ENCODE assay signal across 8 cellular contexts in genomic region chr7:33130184-33130583, GRCh38. TPM values are rescaled to one million over a fixed set of nuclear protein-coding genes. Genes with fewer than 3 reads are reported as not detected.
DNase-seq lines count a peak whose midpoint lies in the region; ATAC-seq, FAIRE-seq and TF ChIP-seq lines count a peak whose summit lies in the region.

No MANE protein-coding gene starts in this region.

- peak overlapping the region; percentile 92 for H3K27ac Mint-ChIP-seq in central memory CD8-positive, alpha-beta T cell (ENCODE audit: low read depth)
- H3K27ac Mint-ChIP-seq in naive thymus-derived CD8-positive, alpha-beta T cell = peak overlapping the region; percentile 80 to 97 (median 95)

- DNase-seq in BJ (ENCODE audit: low read depth) (no peak), NCI-H1930 (lab: John Stamatoyannopoulos, UW) (no peak), GM19240 (ENCODE audit: insufficient read length, low spot score) (no peak), foreskin melanocyte (no peak), urothelium cell line (ENCODE audit: low spot score) (no peak)
- DNase-seq in central memory CD8-positive, alpha-beta T cell (ENCODE audit: low spot score in 2 of 2) = no peak
- DNase-seq in naive thymus-derived CD8-positive, alpha-beta T cell = peak in 1 of 10 donors; percentile 5

- peak overlapping the region; percentile 70 for H3K9ac ChIP-seq in Loucy (ENCODE audit: low read depth, low read length, poor library complexity, severe bottlenecking)

- H3K79me2 ChIP-seq in Loucy (ENCODE audit: insufficient read depth, low read length) = no peaks in the 10 kb centered on the region

- H3K36me3 Mint-ChIP-seq in central memory CD8-positive, alpha-beta T cell (ENCODE audit: insufficient read depth) = peaks cover 5% of the 10 kb centered on the region
- peaks cover 0 to 12% (median 2%) of the 10 kb centered on the region in 3 donors for H3K36me3 Mint-ChIP-seq in naive thymus-derived CD8-positive, alpha-beta T cell

- H3K36me3 ChIP-seq in BJ (ENCODE audit: control insufficient read depth, insufficient read depth, low read length) (no peaks in the 10 kb centered on the region), Loucy (ENCODE audit: insufficient read depth, low read length) (no peaks in the 10 kb centered on the region)

- peaks cover 5% of the 10 kb centered on the region for H3K4me1 ChIP-seq in Loucy (ENCODE audit: insufficient read depth, low read length, poor library complexity, severe bottlenecking)

- FAIRE-seq in urothelium cell line (lab: Jason Lieb, UNC) = no peak

- H3K9me2 ChIP-seq in Loucy (replicated peaks; ENCODE audit: low read depth, low read length) = no peaks in the 10 kb centered on the region

- CTCF ChIA-PET in BJ (lab: Yijun Ruan, JAX) = no interaction called here

- H3K4me2 ChIP-seq in Loucy (ENCODE audit: low read depth, low read length, poor library complexity, severe bottlenecking) = peak overlapping the region; percentile 86

- H3K9me3 Mint-ChIP-seq in central memory CD8-positive, alpha-beta T cell = no peaks in the 10 kb centered on the region
- H3K9me3 Mint-ChIP-seq in naive thymus-derived CD8-positive, alpha-beta T cell = peaks cover 0 to 7% (median under 1%) of the 10 kb centered on the region in 9 donors

- H3K27me3 ChIP-seq in BJ (ENCODE audit: control insufficient read depth, insufficient read depth, low read length) = no peaks in the 10 kb centered on the region
- H3K27me3 ChIP-seq in Loucy (ENCODE audit: insufficient read depth, low read length, poor library complexity, severe bottlenecking) = no peaks in the 10 kb centered on the region

- peak overlapping the region; percentile 98 for H2AFZ ChIP-seq in Loucy (ENCODE audit: low read length)

- H3K9me3 ChIP-seq in Loucy (ENCODE audit: insufficient read depth, low read depth, low read length) = no peaks in the 10 kb centered on the region

- H3F3A ChIP-seq in Loucy (ENCODE audit: low read depth) = no peaks in the 10 kb centered on the region

- ATAC-seq in central memory CD8-positive, alpha-beta T cell (replicated peaks; ENCODE audit: extremely low read depth, poor library complexity, severe bottlenecking) = no peak
- no peak for ATAC-seq in naive thymus-derived CD8-positive, alpha-beta T cell

- POLR2A ChIA-PET in BJ (lab: Charles Lee) = no interaction called here
- POLR2A ChIA-PET in naive thymus-derived CD8-positive, alpha-beta T cell (lab: Charles Lee) = interaction anchor here (0.9 to 1.7 kb wide), 3 partner anchors 68 to 239 kb away, joined by 3 to 7 read pairs (median 4); partner anchors contain the start of genes KBTBD2 and NT5C3A

- H3K4me1 Mint-ChIP-seq in central memory CD8-positive, alpha-beta T cell = peaks cover 30% of the 10 kb centered on the region
- H3K4me1 Mint-ChIP-seq in naive thymus-derived CD8-positive, alpha-beta T cell = peaks cover 13 to 33% (median 26%) of the 10 kb centered on the region in 4 donors

- H3K27me3 Mint-ChIP-seq in central memory CD8-positive, alpha-beta T cell = no peaks in the 10 kb centered on the region
- peaks cover 0 to 1% (median 0%) of the 10 kb centered on the region in 5 donors for H3K27me3 Mint-ChIP-seq in naive thymus-derived CD8-positive, alpha-beta T cell

- TF ChIP-seq CTCF in BJ (IDR thresholded peaks at IDR 0.05; ENCODE audit: insufficient read depth, low read depth, low read length) = no peak
- no peak for TF ChIP-seq CTCF in Loucy (conservative IDR thresholded peaks at IDR 0.05; ENCODE audit: low read length)

- no peaks in the 10 kb centered on the region for H4K20me1 ChIP-seq in Loucy (ENCODE audit: insufficient read depth, low read length, poor library complexity, severe bottlenecking)

- peak overlapping the region; percentile 95 for H3K4me3 Mint-ChIP-seq in central memory CD8-positive, alpha-beta T cell
- H3K4me3 Mint-ChIP-seq in naive thymus-derived CD8-positive, alpha-beta T cell = peak overlapping the region; percentile 94 to 98 (median 97)

- H3K4me3 ChIP-seq in BJ (ENCODE audit: low read depth, low read length) (peak overlapping the region; percentile 61), Loucy (ENCODE audit: low read length, poor library complexity, severe bottlenecking) (peak overlapping the region; percentile 86)

RNA-seq across cellular contexts. Expression of gene BBS9, which starts 0.8 kb away (rescaled TPM):
- 6.5 and 10.9 TPM in 2 replicates for polyA plus RNA-seq in BJ (2011; rRNA removed)
- 22.2 and 25.6 TPM in 2 replicates for polyA minus RNA-seq in BJ (2011; rRNA and poly(A)+ RNA removed)
- 10 to 100 TPM; 22.0 to 31.8 TPM for total RNA-seq in naive thymus-derived CD8-positive, alpha-beta T cell
- 10 to 100 TPM; 11.2 to 12.7 (median 11.6) TPM for polyA plus RNA-seq in naive thymus-derived CD8-positive, alpha-beta T cell

RNA-seq across cellular contexts. Expression of gene RP9, which starts 21.0 kb away (rescaled TPM):
- polyA plus RNA-seq in BJ (2011; rRNA removed) = 16.2 and 18.6 TPM in 2 replicates
- polyA minus RNA-seq in BJ (2011; rRNA and poly(A)+ RNA removed) = 3.9 and 6.7 TPM in 2 replicates
- 10 to 100 TPM; 20.2 to 21.7 TPM for total RNA-seq in naive thymus-derived CD8-positive, alpha-beta T cell
- 10 to 100 TPM; 15.3 to 23.9 (median 20.3) TPM for polyA plus RNA-seq in naive thymus-derived CD8-positive, alpha-beta T cell
